Comparison of ENCODE assay signal across 8 cellular contexts in genomic region chr18:23259701-23260661, GRCh38.
DNase-seq lines count a peak whose midpoint lies in the region; ATAC-seq and TF ChIP-seq lines count a peak whose summit lies in the region.

No MANE protein-coding gene starts in this region.

- H3K27me3 ChIP-seq in osteoblast (ENCODE audit: insufficient read depth, low read length), result no peaks in the 10 kb centered on the region

- CTCF ChIA-PET in GM10248 (lab: Yijun Ruan, JAX), result interaction anchor here (0.6 to 2.2 kb wide), 10 partner anchors 7 to 146 kb away, joined by 3 to 8 read pairs (median 4); no protein-coding TSS in a partner anchor

- peak overlapping the region; percentile 74 for H3K4me2 ChIP-seq in osteoblast (ENCODE audit: insufficient read depth, low read length)

- peak overlapping the region; percentile 90 for H3K27ac ChIP-seq in osteoblast (ENCODE audit: low read depth, low read length)

- H4K20me1 ChIP-seq in osteoblast (ENCODE audit: insufficient read depth, low read length), result no peaks in the 10 kb centered on the region

- peak; percentile 51 for DNase-seq in ACHN
- DNase-seq in GM10248 (ENCODE audit: extremely low spot score), result peak; percentile 49
- peak; percentile 80 for DNase-seq in NCI-H2107 treated with DMSO at 0.1 percent for 48 hours (lab: John Stamatoyannopoulos, UW; ENCODE audit: unreplicated experiment)
- peak; percentile 14 for DNase-seq in activated gamma-delta T cell (lab: John Stamatoyannopoulos, UW)
- peak; percentile 28 for DNase-seq in globus pallidus (ENCODE audit: low spot score)
- peak; percentile 95 for DNase-seq in osteoblast (ENCODE audit: insufficient read length, low spot score, missing footprints)

- no peak for TF ChIP-seq CTCF in GM10248 (IDR thresholded peaks at IDR 0.05; ENCODE audit: control extremely low read depth, extremely low read depth, low read depth, missing control alignments)
- TF ChIP-seq CTCF in osteoblast (IDR thresholded peaks at IDR 0.05; ENCODE audit: extremely low read depth, low read depth, low read length), result no peak

- H3K36me3 ChIP-seq in osteoblast (ENCODE audit: insufficient read depth, low read length), result peaks cover 11% of the 10 kb centered on the region

- ATAC-seq in HG02870 (IDR thresholded peaks at IDR 0.05; ENCODE audit: unreplicated experiment), result peak; percentile 41
- no peak for ATAC-seq in HG03520 (IDR thresholded peaks at IDR 0.05; ENCODE audit: unreplicated experiment)

- in situ Hi-C loops in ACHN (cut with HindIII; ENCODE audit: low pct_ligation_motif_present, low pct_unique_long_range_greater_than_20kb, low sequenced_read_pairs), result no loop called here

- H3K9me3 ChIP-seq in osteoblast (ENCODE audit: low read depth, low read length), result no peaks in the 10 kb centered on the region

- peaks cover 34% of the 10 kb centered on the region for H3K4me1 ChIP-seq in osteoblast (ENCODE audit: insufficient read depth, low read length)

- POLR2A ChIA-PET in GM10248 (lab: Yijun Ruan, JAX), result no interaction called here

- H3K4me3 ChIP-seq in osteoblast (ENCODE audit: insufficient read depth, low read length), result peak overlapping the region; percentile 53

- H3K79me2 ChIP-seq in osteoblast (ENCODE audit: insufficient read depth, low read length), result no peaks in the 10 kb centered on the region

- peak overlapping the region; percentile 56 for H2AFZ ChIP-seq in osteoblast (ENCODE audit: low read length)

Comparison
In these comparisons a context has a peak if more than half of its experiments do, and no peak if none do; other contexts are left out.
1. DNase-seq: peak in every context shown above with its lines; median percentile 95 in osteoblast; 80 in NCI-H2107 treated with DMSO at 0.1 percent for 48 hours; 51 in ACHN; 49 in GM10248; 28 in globus pallidus; 14 in activated gamma-delta T cell.